In genomic region chr16:2898831-2899563, GRCh38 we compare ENCODE assay signal across 15 cellular contexts. TPM values are rescaled to one million over a fixed set of nuclear protein-coding genes. Genes with fewer than 3 reads are reported as not detected.
"Had no signal": no experiment of that assay in that cellular context is flagged by ENCODE, and none has a peak within 500 bp of the region (broad histone marks: within the 10 kb centered on the region; RNA-seq: fewer than 3 reads in every experiment).

No MANE protein-coding gene starts in this region.

- DNase-seq: activated CD4-positive, alpha-beta T cell treated with anti-CD3 and anti-CD28 coated beads, Interleukin-2, amount 10 ng/mL, durations not matched to agents 7 days and 5 days; activated gamma-delta T cell treated with Interleukin-2 at 50 U/mL for 16 hours; activated naive CD8-positive, alpha-beta T cell treated with anti-CD3 and anti-CD28 coated beads, Interleukin-2, amount 10 ng/mL, durations not matched to agents 7 days and 5 days; brain microvascular endothelial cell; cortex of kidney; effector memory CD4-positive, alpha-beta T cell; foreskin melanocyte; left colon; naive B cell; stimulated activated CD4-positive, alpha-beta T cell treated with anti-CD3 and anti-CD28 coated beads, Interleukin-2, amount 100 ng/mL, for 48 hours; stimulated activated naive B cell treated with anti-CD40 and anti-IgM and Interleukin-4, amounts not matched to agents 10 μg/mL and 1 μg/mL and 100 μg/mL, for 72 hours; thyroid gland had no signal

- H3K9me3 ChIP-seq: thyroid gland had no signal

- H3K27ac ChIP-seq: brain microvascular endothelial cell, epithelial cell of prostate, thyroid gland had no signal

- H3K27me3 ChIP-seq: brain microvascular endothelial cell, thyroid gland had no signal

- ATAC-seq: left colon; stimulated activated naive B cell treated with anti-CD40 and anti-IgM and Interleukin-4, amounts not matched to agents 10 μg/mL and 1 μg/mL and 100 μg/mL, for 72 hours had no signal

- H3K4me3 ChIP-seq: thyroid gland had no signal

RNA-seq across cellular contexts. Expression of gene PRSS22, which starts 41.0 kb away (rescaled TPM):
- total RNA-seq: activated CD4-positive, alpha-beta T cell treated with anti-CD3 and anti-CD28 coated beads, Interleukin-2, amount 10 ng/mL, durations not matched to agents 7 days and 5 days; activated naive CD8-positive, alpha-beta T cell treated with anti-CD3 and anti-CD28 coated beads, Interleukin-2, amount 10 ng/mL, durations not matched to agents 7 days and 5 days; posterior vena cava had no signal
- polyA plus RNA-seq: fibroblast of lung had no signal
